Comparison of ENCODE assay signal across 8 cellular contexts in genomic region chr7:131105294-131105802, GRCh38.
DNase-seq lines count a peak whose midpoint lies in the region; ATAC-seq and TF ChIP-seq lines count a peak whose summit lies in the region.

No MANE protein-coding gene starts in this region.

- no peak overlapping the region for H4K91ac ChIP-seq in neuronal stem cell (ENCODE audit: low read depth, low read length, poor library complexity)

- no peak overlapping the region for H2BK120ac ChIP-seq in neuronal stem cell (ENCODE audit: low read depth, low read length)

- peak overlapping the region; percentile 17 for H3K9ac ChIP-seq in neuronal stem cell (ENCODE audit: low read depth, low read length, poor library complexity)

- no peak overlapping the region for H2BK12ac ChIP-seq in neuronal stem cell (ENCODE audit: low read length)

- ATAC-seq in GM21367 (IDR thresholded peaks at IDR 0.05; ENCODE audit: unreplicated experiment) (no peak), HG03342 (IDR thresholded peaks at IDR 0.05; ENCODE audit: unreplicated experiment) (no peak)

- no peak for TF ChIP-seq CTCF in RWPE1 (conservative IDR thresholded peaks at IDR 0.05; ENCODE audit: low read depth)
- no peak for TF ChIP-seq CTCF in epithelial cell of proximal tubule (conservative IDR thresholded peaks at IDR 0.05; ENCODE audit: low read depth, low read length)

- CTCF ChIA-PET in activated naive CD4-positive, alpha-beta T cell treated with anti-CD3 and anti-CD28 coated beads, Interleukin-2, amount 10 ng/mL, durations not matched to agents 7 days and 5 days (lab: Charles Lee), result interaction anchor here (1.2 to 2.8 kb wide), 3 partner anchors 33 to 187 kb away, joined by 3 to 10 read pairs (median 5); no protein-coding TSS in a partner anchor
- CTCF ChIA-PET in RWPE1 (lab: Yijun Ruan, JAX), result no interaction called here

- H3K18ac ChIP-seq in neuronal stem cell (ENCODE audit: low read length), result peak overlapping the region; percentile 8

- peak overlapping the region; percentile 74 for H3K4me2 ChIP-seq in neuronal stem cell (ENCODE audit: insufficient read depth, low read length, poor library complexity, severe bottlenecking)

- no peak overlapping the region for H3K14ac ChIP-seq in neuronal stem cell (ENCODE audit: low read length)

- no peak overlapping the region for H3K4ac ChIP-seq in neuronal stem cell (ENCODE audit: low read length)

- H3K27ac Mint-ChIP-seq in activated naive CD4-positive, alpha-beta T cell treated with anti-CD3 and anti-CD28 coated beads, Interleukin-2, amount 10 ng/mL, durations not matched to agents 7 days and 5 days, result peak overlapping the region; percentile 88

- H2BK5ac ChIP-seq in neuronal stem cell (ENCODE audit: low read length), result no peak overlapping the region

- H3K4me3 ChIP-seq in epithelial cell of proximal tubule (ENCODE audit: low read depth, low read length) (peak overlapping the region; percentile 54), neuronal stem cell (ENCODE audit: low read length in 2 of 2) (peak overlapping the region; percentile 64 to 85)

- no peak overlapping the region for H2BK15ac ChIP-seq in neuronal stem cell (ENCODE audit: low read length)

- POLR2A ChIA-PET in RWPE1 (lab: Yijun Ruan, JAX; ENCODE audit: low non-redundant PET), result interaction anchor here (0.5 kb wide), 1 partner anchor 35 kb away, joined by 3 read pairs; no protein-coding TSS in a partner anchor

- peak overlapping the region; percentile 90 for H2AFZ ChIP-seq in neuronal stem cell (ENCODE audit: low read length)

- no peak for DNase-seq in activated naive CD4-positive, alpha-beta T cell treated with anti-CD3 and anti-CD28 coated beads, Interleukin-2, amount 10 ng/mL, durations not matched to agents 7 days and 5 days
- no peak for DNase-seq in activated naive CD4-positive, alpha-beta T cell (lab: John Stamatoyannopoulos, UW)
- DNase-seq in RWPE1 (ENCODE audit: low spot score), result peak; percentile 20
- no peak for DNase-seq in epithelial cell of proximal tubule (ENCODE audit: low read depth)
- peak; percentile 8 for DNase-seq in neuronal stem cell (ENCODE audit: low spot score)
- no peak for DNase-seq in RPMI8226

- H4K8ac ChIP-seq in neuronal stem cell (ENCODE audit: low read depth, low read length), result no peak overlapping the region

- peaks cover 0 to 30% (median 13%) of the 10 kb centered on the region in 3 experiments for H3K27me3 ChIP-seq in neuronal stem cell (ENCODE audit: control insufficient read depth in 3 of 3, insufficient read depth in 3 of 3, low read depth in 1 of 3, low read length in 3 of 3)

- WGBS in neuronal stem cell (ENCODE audit: extremely low coverage in 2 of 2, insufficient read length in 2 of 2, insufficient replicate concordance in 1 of 2), 2 donors, result no CpG with 5 or more reads among the region's 26 CpGs

- no peaks in the 10 kb centered on the region for H3K9me3 ChIP-seq in neuronal stem cell (replicated peaks in 1 of 2; ENCODE audit: control insufficient read depth in 2 of 2, insufficient read depth in 1 of 2, low read depth in 1 of 2, low read length in 2 of 2)

- no peak overlapping the region for H3K23ac ChIP-seq in neuronal stem cell (ENCODE audit: low read depth, low read length, poor library complexity)

- no peaks in the 10 kb centered on the region for H3K27me3 Mint-ChIP-seq in activated naive CD4-positive, alpha-beta T cell treated with anti-CD3 and anti-CD28 coated beads, Interleukin-2, amount 10 ng/mL, durations not matched to agents 7 days and 5 days

- peaks cover 6 to 26% of the 10 kb centered on the region in 2 donors for H3K4me1 ChIP-seq in neuronal stem cell (ENCODE audit: control insufficient read depth in 2 of 2, insufficient read depth in 1 of 2, low read depth in 1 of 2, low read length in 2 of 2)

- no peaks in the 10 kb centered on the region for H3K36me3 ChIP-seq in neuronal stem cell (replicated peaks in 1 of 2; ENCODE audit: control insufficient read depth in 2 of 2, insufficient read depth in 2 of 2, low read length in 2 of 2)

- H3K4me3 Mint-ChIP-seq in activated naive CD4-positive, alpha-beta T cell treated with anti-CD3 and anti-CD28 coated beads, Interleukin-2, amount 10 ng/mL, durations not matched to agents 7 days and 5 days, result peak overlapping the region; percentile 81

- peaks cover 63% of the 10 kb centered on the region for H3K4me1 Mint-ChIP-seq in activated naive CD4-positive, alpha-beta T cell treated with anti-CD3 and anti-CD28 coated beads, Interleukin-2, amount 10 ng/mL, durations not matched to agents 7 days and 5 days

- H2AK5ac ChIP-seq in neuronal stem cell (ENCODE audit: low read depth, low read length), result no peak overlapping the region

- H3K27ac ChIP-seq in RWPE1 (peak overlapping the region; percentile 84), neuronal stem cell (replicated peaks; ENCODE audit: low read length) (no peak overlapping the region)

- peaks cover 33% of the 10 kb centered on the region for H3K36me3 Mint-ChIP-seq in activated naive CD4-positive, alpha-beta T cell treated with anti-CD3 and anti-CD28 coated beads, Interleukin-2, amount 10 ng/mL, durations not matched to agents 7 days and 5 days

- H3K9me3 Mint-ChIP-seq in activated naive CD4-positive, alpha-beta T cell treated with anti-CD3 and anti-CD28 coated beads, Interleukin-2, amount 10 ng/mL, durations not matched to agents 7 days and 5 days, result no peaks in the 10 kb centered on the region

- no peaks in the 10 kb centered on the region for H3K79me1 ChIP-seq in neuronal stem cell (ENCODE audit: low read depth, low read length)

Comparison
In these comparisons a context has a peak if more than half of its experiments do, and no peak if none do; other contexts are left out.
1. DNase-seq: peak in RWPE1 (single experiment) and neuronal stem cell (single experiment); none in activated naive CD4-positive, alpha-beta T cell treated with anti-CD3 and anti-CD28 coated beads, Interleukin-2, amount 10 ng/mL, durations not matched to agents 7 days and 5 days (single experiment), activated naive CD4-positive, alpha-beta T cell (0 of 4), epithelial cell of proximal tubule (single experiment) and RPMI8226 (single experiment).